In genomic region chr2:20168048-20168726, GRCh38 we compare ENCODE assay signal across 21 cellular contexts. TPM values are rescaled to one million over a fixed set of nuclear protein-coding genes. Genes with fewer than 3 reads are reported as not detected.
DNase-seq lines count a peak whose midpoint lies in the region; ATAC-seq and TF ChIP-seq lines count a peak whose summit lies in the region.
"Had no signal": no experiment of that assay in that cellular context is flagged by ENCODE, and none has a peak within 500 bp of the region (broad histone marks: within the 10 kb centered on the region; RNA-seq: fewer than 3 reads in every experiment).

No MANE protein-coding gene starts in this region.

- H3K9me3 ChIP-seq in BE2C (no peaks in the 10 kb centered on the region), neuronal stem cell (replicated peaks in 1 of 2; ENCODE audit: control insufficient read depth in 2 of 2, insufficient read depth in 1 of 2, low read depth in 1 of 2, low read length in 2 of 2) (peaks cover 0 to 13% of the 10 kb centered on the region in 2 donors)
- H3K9me3 ChIP-seq: A549, testis had no signal

- H2BK5ac ChIP-seq in neuronal stem cell (ENCODE audit: low read length) = no peak overlapping the region

- no CpG with 5 or more reads among the region's 17 CpGs for WGBS in neuronal stem cell (ENCODE audit: extremely low coverage in 2 of 2, insufficient read length in 2 of 2, insufficient replicate concordance in 1 of 2), 2 donors

- H4K8ac ChIP-seq in neuronal stem cell (ENCODE audit: low read depth, low read length) = no peak overlapping the region

- no peak overlapping the region for H3K23ac ChIP-seq in neuronal stem cell (ENCODE audit: low read depth, low read length, poor library complexity)

- TF ChIP-seq CTCF in BE2C (IDR thresholded peaks at IDR 0.05; ENCODE audit: low read depth, low read length) (no peak), LNCaP clone FGC (IDR thresholded peaks at IDR 0.05; ENCODE audit: control insufficient read depth, extremely low read depth, insufficient read depth) (no peak)

- no peak overlapping the region for H3K4me2 ChIP-seq in neuronal stem cell (ENCODE audit: insufficient read depth, low read length, poor library complexity, severe bottlenecking)

- peak overlapping the region; percentile 73 for H2AK5ac ChIP-seq in neuronal stem cell (ENCODE audit: low read depth, low read length)

- H2BK15ac ChIP-seq in neuronal stem cell (ENCODE audit: low read length) = peak overlapping the region; percentile 70

- no peaks in the 10 kb centered on the region for H3K27me3 ChIP-seq in BE2C
- peaks cover 0 to 8% (median 3%) of the 10 kb centered on the region in 3 experiments for H3K27me3 ChIP-seq in neuronal stem cell (ENCODE audit: control insufficient read depth in 3 of 3, insufficient read depth in 3 of 3, low read depth in 1 of 3, low read length in 3 of 3)
- H3K27me3 ChIP-seq: testis had no signal

- H3K9ac ChIP-seq in neuronal stem cell (ENCODE audit: low read depth, low read length, poor library complexity) = no peak overlapping the region

- ATAC-seq in HG02588 (IDR thresholded peaks at IDR 0.05; ENCODE audit: unreplicated experiment) (no peak), GM21723 (IDR thresholded peaks at IDR 0.05; ENCODE audit: unreplicated experiment) (no peak), GM21360 (IDR thresholded peaks at IDR 0.05; ENCODE audit: unreplicated experiment) (no peak)
- ATAC-seq: HCT116, Right ventricle myocardium inferior had no signal

- H2BK12ac ChIP-seq in neuronal stem cell (ENCODE audit: low read length) = peak overlapping the region; percentile 50

- H2BK120ac ChIP-seq in neuronal stem cell (ENCODE audit: low read depth, low read length) = no peak overlapping the region

- DNase-seq in BE2C (peak; percentile 52), LNCaP clone FGC (ENCODE audit: low read depth) (peak; percentile 52), epithelial cell of prostate (ENCODE audit: low read depth, low spot score) (no peak), neuronal stem cell (ENCODE audit: low spot score) (no peak), NCI-H524 (lab: John Stamatoyannopoulos, UW) (no peak)
- DNase-seq: activated CD4-positive, alpha-beta T cell treated with anti-CD3 and anti-CD28 coated beads, Interleukin-2, amount 10 ng/mL, durations not matched to agents 7 days and 5 days; activated T-cell treated with anti-CD3 and anti-CD28 coated beads, Interleukin-2, amount 50 U/mL, for 48 hours; DMS79; KG1; NCI-H1694; NCI-H510A; stimulated activated naive CD4-positive, alpha-beta T cell treated with Interleukin-2 at 50 U/mL for 16 hours; testis; WERI-Rb-1 had no signal

- H3K4me1 ChIP-seq in BE2C = no peaks in the 10 kb centered on the region; the same call in 1 of the 2 replicates
- peaks cover 9 to 24% of the 10 kb centered on the region in 2 donors for H3K4me1 ChIP-seq in neuronal stem cell (ENCODE audit: control insufficient read depth in 2 of 2, insufficient read depth in 1 of 2, low read depth in 1 of 2, low read length in 2 of 2)
- H3K4me1 ChIP-seq: testis had no signal

- H4K91ac ChIP-seq in neuronal stem cell (ENCODE audit: low read depth, low read length, poor library complexity) = no peak overlapping the region

- H3K79me1 ChIP-seq in neuronal stem cell (ENCODE audit: low read depth, low read length) = no peaks in the 10 kb centered on the region

- H3K14ac ChIP-seq in neuronal stem cell (ENCODE audit: low read length) = no peak overlapping the region

- no peak overlapping the region for H2AFZ ChIP-seq in neuronal stem cell (ENCODE audit: low read length)

- H3K18ac ChIP-seq in neuronal stem cell (ENCODE audit: low read length) = peak overlapping the region; percentile 72

- peak overlapping the region; percentile 84 for H3K27ac ChIP-seq in epithelial cell of prostate
- no peak overlapping the region for H3K27ac ChIP-seq in neuronal stem cell (replicated peaks; ENCODE audit: low read length)
- H3K27ac ChIP-seq: testis, WERI-Rb-1 had no signal

- H3K4me3 ChIP-seq in BE2C (ENCODE audit: low read depth, low read length) (no peak overlapping the region), LNCaP clone FGC (ENCODE audit: low read depth, low read length) (no peak overlapping the region), neuronal stem cell (ENCODE audit: low read length in 2 of 2) (no peak overlapping the region)
- H3K4me3 ChIP-seq: A549, lung, testis had no signal

- H3K36me3 ChIP-seq in BE2C = no peaks in the 10 kb centered on the region
- peaks cover 0 to 5% of the 10 kb centered on the region in 2 donors for H3K36me3 ChIP-seq in neuronal stem cell (replicated peaks in 1 of 2; ENCODE audit: control insufficient read depth in 2 of 2, insufficient read depth in 2 of 2, low read length in 2 of 2)
- H3K36me3 ChIP-seq: WERI-Rb-1 had no signal

- no peak overlapping the region for H3K4ac ChIP-seq in neuronal stem cell (ENCODE audit: low read length)

RNA-seq across cellular contexts. Expression of gene SDC1, which starts 56.7 kb away (rescaled TPM):
- 21.2 TPM for polyA plus RNA-seq in BE2C (2012; ENCODE audit: insufficient read depth, insufficient read length, low read depth)
- 45.3 TPM for polyA plus RNA-seq in neuronal stem cell (2013, experiment 1 of 2)
- polyA plus RNA-seq in neuronal stem cell (2013, experiment 2 of 2) = 48.1 TPM

Comparison
In these comparisons a context has a peak if more than half of its experiments do, and no peak if none do; other contexts are left out.
1. DNase-seq: peak in BE2C (single experiment) and LNCaP clone FGC (single experiment); none in epithelial cell of prostate (single experiment), neuronal stem cell (single experiment) and NCI-H524 (0 of 2).